ENCODE assay signal across 15 cellular contexts in genomic region chr12:53198470-53199110, GRCh38. TPM values are rescaled to one million over a fixed set of nuclear protein-coding genes. Genes with fewer than 3 reads are reported as not detected.
DNase-seq lines count a peak whose midpoint lies in the region; ATAC-seq, FAIRE-seq and TF ChIP-seq lines count a peak whose summit lies in the region.
"Had no signal": no experiment of that assay in that cellular context is flagged by ENCODE, and none has a peak within 500 bp of the region (broad histone marks: within the 10 kb centered on the region; RNA-seq: fewer than 3 reads in every experiment).

No MANE protein-coding gene starts in this region.

- H3K36me3 ChIP-seq in IMR-90 (ENCODE audit: control insufficient read depth, insufficient read depth, low read length), result no peaks in the 10 kb centered on the region
- H3K36me3 ChIP-seq in effector memory CD4-positive, alpha-beta T cell (ENCODE audit: control insufficient read depth, insufficient read depth, low read length), result peaks cover 50% of the 10 kb centered on the region
- no peaks in the 10 kb centered on the region for H3K36me3 ChIP-seq in kidney (ENCODE audit: control insufficient read depth in 1 of 2, insufficient read depth in 2 of 2, low read length in 2 of 2)
- no peaks in the 10 kb centered on the region for H3K36me3 ChIP-seq in ovary

- intact Hi-C loops in IMR-90 (cut with micrococcal nuclease), result no loop called here
- intact Hi-C loops in activated B cell treated with CpG ODN at 0.5 μM for 24 hours (cut with micrococcal nuclease), result no loop called here
- intact Hi-C loops in left cardiac atrium (cut with DNase I), result loop anchor here (5.0 kb wide), 2 partner anchors 41 to 131 kb away; no protein-coding TSS in a partner anchor
- intact Hi-C loops in kidney (cut with DNase I), result loop anchor here (10.0 kb wide), 1 partner anchor 134 kb away; no protein-coding TSS in a partner anchor
- intact Hi-C loops in ovary (cut with DNase I), result loop anchor here (5.0 kb wide), 3 partner anchors 36 to 131 kb away; no protein-coding TSS in a partner anchor

- H3K4me2 ChIP-seq in IMR-90 (ENCODE audit: low read depth, low read length), result no peak overlapping the region

- peaks cover 61% of the 10 kb centered on the region for H3K4me1 Mint-ChIP-seq in activated B cell treated with CpG ODN at 0.5 μM for 24 hours
- H3K4me1 Mint-ChIP-seq: endodermal cell had no signal

- no peak for FAIRE-seq in kidney (lab: Jason Lieb, UNC)

- CTCF ChIA-PET in IMR-90 (lab: Yijun Ruan, JAX) (interaction anchor here (1.4 to 2.0 kb wide), 4 partner anchors 9 to 149 kb away, joined by 4 to 16 read pairs (median 8); no protein-coding TSS in a partner anchor), activated B cell treated with CpG ODN at 0.5 μM for 24 hours (lab: Charles Lee) (interaction anchor here (0.6 to 3.3 kb wide), 14 partner anchors 8 to 310 kb away, joined by 3 to 65 read pairs (median 7); partner anchors contain the start of genes CSAD and ZNF740)

- peak overlapping the region; percentile 8; the same call in 1 of the 2 replicates for H2AK5ac ChIP-seq in IMR-90 (ENCODE audit: low read depth, low read length)

- no peak overlapping the region for H3K27ac ChIP-seq in IMR-90 (ENCODE audit: insufficient read depth, low read length)
- peak overlapping the region; percentile 63 for H3K27ac ChIP-seq in effector memory CD4-positive, alpha-beta T cell (ENCODE audit: insufficient read depth, low read length, poor library complexity, severe bottlenecking)
- no peak overlapping the region for H3K27ac ChIP-seq in kidney (ENCODE audit: low read depth in 2 of 2, low read length in 2 of 2)
- H3K27ac ChIP-seq in ovary, result no peak overlapping the region
- H3K27ac ChIP-seq: 22Rv1 had no signal

- 0 out of 2 replicates have a peak, but pooled peaks cover 4% of the 10 kb centered on the region for H3K9me1 ChIP-seq in IMR-90 (ENCODE audit: insufficient read depth, low read length)

- H3K4me3 ChIP-seq in IMR-90 (ENCODE audit: insufficient read depth, low read depth, low read length) (no peak overlapping the region), kidney (ENCODE audit: low read length in 2 of 2) (no peak overlapping the region), ovary (no peak overlapping the region)
- peak overlapping the region; percentile 19 for H3K4me3 ChIP-seq in effector memory CD4-positive, alpha-beta T cell (ENCODE audit: insufficient read depth, low read depth, low read length, poor library complexity, severe bottlenecking)

- H4K91ac ChIP-seq in IMR-90 (ENCODE audit: insufficient read depth, low read depth, low read length), result no peak overlapping the region

- 88% methylated on average over 4 of the region's 6 CpGs; no CpG with 5 or more reads in 1 of the 2 experiments for WGBS in IMR-90 (ENCODE audit: extremely low coverage in 2 of 2, insufficient read length in 1 of 2), 2 experiments
- WGBS in ovary, 3 donors, result 93 to 95% (median 93%) methylated on average over 6 of the region's 6 CpGs

- H3K4me1 ChIP-seq in IMR-90 (ENCODE audit: control insufficient read depth, insufficient read depth, low read length) (no peaks in the 10 kb centered on the region), kidney (ENCODE audit: control insufficient read depth in 1 of 2, insufficient read depth in 1 of 2, low read depth in 1 of 2, low read length in 2 of 2) (peaks cover 11 to 14% of the 10 kb centered on the region in 2 donors), ovary (ENCODE audit: insufficient read depth) (peaks cover 9% of the 10 kb centered on the region)
- H3K4me1 ChIP-seq in effector memory CD4-positive, alpha-beta T cell (ENCODE audit: control insufficient read depth, insufficient read depth, low read length, poor library complexity, severe bottlenecking), result peaks cover 45% of the 10 kb centered on the region

- peaks cover 2% of the 10 kb centered on the region; the same call in 1 of the 2 replicates for H3K27me3 ChIP-seq in IMR-90 (ENCODE audit: control insufficient read depth, insufficient read depth, low read length)
- no peaks in the 10 kb centered on the region for H3K27me3 ChIP-seq in effector memory CD4-positive, alpha-beta T cell (replicated peaks; ENCODE audit: control insufficient read depth, insufficient read depth, low read length, poor library complexity, severe bottlenecking)
- no peaks in the 10 kb centered on the region for H3K27me3 ChIP-seq in ovary

- H3K9ac ChIP-seq in IMR-90 (ENCODE audit: low read depth, low read length) (no peak overlapping the region), kidney (ENCODE audit: low read length in 2 of 2) (no peak overlapping the region)

- no peak overlapping the region for H3K56ac ChIP-seq in IMR-90 (ENCODE audit: extremely low read depth, insufficient read depth, low read length)

- peak overlapping the region; percentile 83 for H3K27ac Mint-ChIP-seq in activated B cell treated with CpG ODN at 0.5 μM for 24 hours
- H3K27ac Mint-ChIP-seq: endodermal cell had no signal

- POLR2A ChIA-PET in IMR-90 (lab: Charles Lee; ENCODE audit: unreplicated experiment) (no interaction called here), activated B cell treated with CpG ODN at 0.5 μM for 24 hours (lab: Charles Lee) (interaction anchor here (0.6 to 6.1 kb wide), 14 partner anchors 9 to 182 kb away, joined by 3 to 66 read pairs (median 3); partner anchors contain the start of genes AAAS, CSAD, ITGB7 and MYG1)

- H3K36me3 Mint-ChIP-seq in activated B cell treated with CpG ODN at 0.5 μM for 24 hours (ENCODE audit: low read depth), result peaks cover 57% of the 10 kb centered on the region

- H3K4ac ChIP-seq in IMR-90 (ENCODE audit: low read depth, low read length), result 0 out of 2 replicates have a peak overlapping the region, but pooled peaks have one; percentile 29

- H3K4me3 Mint-ChIP-seq in activated B cell treated with CpG ODN at 0.5 μM for 24 hours, result peak overlapping the region; percentile 73

- H2AFZ ChIP-seq in IMR-90 (replicated peaks; ENCODE audit: low read length, poor library complexity), result no peak overlapping the region

- H2AK9ac ChIP-seq in IMR-90 (replicated peaks; ENCODE audit: low read depth, low read length, poor library complexity), result no peak overlapping the region

- no peaks in the 10 kb centered on the region for H3K9me3 ChIP-seq in IMR-90 (ENCODE audit: control insufficient read depth, insufficient read depth, low read length)
- H3K9me3 ChIP-seq in effector memory CD4-positive, alpha-beta T cell (ENCODE audit: control insufficient read depth, low read length), result no peaks in the 10 kb centered on the region
- H3K9me3 ChIP-seq in kidney (ENCODE audit: control insufficient read depth in 1 of 2, low read length in 2 of 2), result no peaks in the 10 kb centered on the region
- H3K9me3 ChIP-seq in ovary, result no peaks in the 10 kb centered on the region

- H2BK20ac ChIP-seq in IMR-90 (ENCODE audit: low read depth, low read length), result no peak overlapping the region

- no peak overlapping the region for H4K5ac ChIP-seq in IMR-90 (ENCODE audit: low read depth, low read length)

- DNase-seq in DMS53 (lab: John Stamatoyannopoulos, UW) (peak; percentile 65), DMS53 treated with DMSO at 0.1 percent for 48 hours (lab: John Stamatoyannopoulos, UW; ENCODE audit: unreplicated experiment) (no peak), IMR-90 (no peak), activated B cell treated with CpG ODN at 0.5 μM for 24 hours (no peak), left cardiac atrium (no peak), kidney (no peak), ovary (no peak)
- DNase-seq in effector memory CD4-positive, alpha-beta T cell, result no peak
- DNase-seq: COR-L47, endodermal cell, foreskin melanocyte, NCI-H2029 treated with DMSO at 0.1 percent for 48 hours, SHP77 treated with DMSO at 0.1 percent for 48 hours had no signal

- dilution Hi-C loops in IMR-90 (cut with HindIII; ENCODE audit: low sequenced_read_pairs, unreplicated experiment), result no loop called here

- no peak overlapping the region for H2BK120ac ChIP-seq in IMR-90 (ENCODE audit: low read depth, low read length)

- no peak overlapping the region for H3K14ac ChIP-seq in IMR-90 (replicated peaks; ENCODE audit: low read depth, low read length)

- TF ChIP-seq CTCF in IMR-90 (conservative IDR thresholded peaks at IDR 0.05; ENCODE audit: low read depth, low read length), result no peak
- no peak for TF ChIP-seq CTCF in activated B cell treated with CpG ODN at 0.5 μM for 24 hours (IDR thresholded peaks at IDR 0.05)
- TF ChIP-seq CTCF in kidney (IDR thresholded peaks at IDR 0.05; ENCODE audit: borderline replicate concordance, extremely low read depth, insufficient read depth), result no peak
- no peak for TF ChIP-seq CTCF in ovary (IDR thresholded peaks at IDR 0.05)

- TF ChIP-seq RAD21 in IMR-90 (IDR thresholded peaks at IDR 0.05; ENCODE audit: low read length), result no peak

- in situ Hi-C loops in IMR-90 (cut with MboI; ENCODE audit: low sequenced_read_pairs), result no loop called here

- TF ChIP-seq EP300 in ovary (IDR thresholded peaks at IDR 0.05), result no peak

- ATAC-seq in IMR-90 (ENCODE audit: low read depth), result no peak
- no peak for ATAC-seq in activated B cell treated with CpG ODN at 0.5 μM for 24 hours (ENCODE audit: low read depth)
- ATAC-seq in left cardiac atrium, result no peak

- H2BK15ac ChIP-seq in IMR-90 (ENCODE audit: low read depth, low read length), result no peak overlapping the region

- no peak overlapping the region for H2BK5ac ChIP-seq in IMR-90 (ENCODE audit: low read depth, low read length, poor library complexity, severe bottlenecking)

- H3K9me3 Mint-ChIP-seq in activated B cell treated with CpG ODN at 0.5 μM for 24 hours, result no peaks in the 10 kb centered on the region
- H3K9me3 Mint-ChIP-seq: endodermal cell had no signal

- no peak overlapping the region for H4K8ac ChIP-seq in IMR-90 (ENCODE audit: low read depth in 2 of 2, low read length in 2 of 2)

- H4K20me1 ChIP-seq in IMR-90 (ENCODE audit: insufficient read depth, low read length), result no peaks in the 10 kb centered on the region

- no peak overlapping the region for H3K23ac ChIP-seq in IMR-90 (ENCODE audit: low read depth, low read length)

- no peaks in the 10 kb centered on the region for H3K27me3 Mint-ChIP-seq in activated B cell treated with CpG ODN at 0.5 μM for 24 hours

- H3K18ac ChIP-seq in IMR-90 (ENCODE audit: low read depth, low read length), result no peak overlapping the region

- no peak for TF ChIP-seq POLR2A in IMR-90 (IDR thresholded peaks at IDR 0.05; ENCODE audit: low read depth, low read length)
- TF ChIP-seq POLR2A in ovary (IDR thresholded peaks at IDR 0.05), result no peak

- BruUV-seq in IMR-90 (replicated peaks; lab: Mats Ljungman, UMichigan), result no TSS peak

- H3K79me1 ChIP-seq in IMR-90 (ENCODE audit: low read depth in 1 of 2, low read length in 2 of 2), result no peaks in the 10 kb centered on the region

RNA-seq across cellular contexts. Expression of gene ITGB7, which starts 8.5 kb away (rescaled TPM):
- total RNA-seq in IMR-90 (2012; rRNA removed) (under 0.01 and 0.18 TPM in 2 replicates), activated B cell treated with CpG ODN at 0.5 μM for 24 hours (137 and 139 TPM in 2 replicates), left cardiac atrium (1 to 10 TPM in 1 of 2 donors, under 1 TPM in 1; 0.81 to 2.1 TPM), kidney (14.5 TPM), ovary (1 to 10 TPM in 6 of 7 donors, under 1 TPM in 1; 0.96 to 2.9 (median 1.7) TPM)
- polyA plus RNA-seq in IMR-90 (2012; rRNA removed) (0.44 and 0.60 TPM in 2 replicates), kidney (ENCODE audit: insufficient read depth, low read depth, low replicate concordance) (11.0 TPM), ovary (1 to 10 TPM in 1 of 2 donors, under 1 TPM in 1; 0.45 to 3.1 TPM)
- 0.11 and 0.23 TPM in 2 replicates for polyA plus RNA-seq in IMR-90 (2012; cell fraction: cytosol; rRNA removed)
- 2.5 and 4.3 TPM in 2 replicates for polyA plus RNA-seq in IMR-90 (2012; cell fraction: nucleus; rRNA removed; ENCODE audit: low replicate concordance)
- total RNA-seq: lung microvascular endothelial cell had no signal

RNA-seq across cellular contexts. Expression of gene CSAD, which starts 17.9 kb away (rescaled TPM):
- total RNA-seq in IMR-90 (2012; rRNA removed), result 5.0 and 5.4 TPM in 2 replicates
- 39.8 and 45.6 TPM in 2 replicates for polyA plus RNA-seq in IMR-90 (2012; rRNA removed)
- 8.8 and 9.9 TPM in 2 replicates for polyA plus RNA-seq in IMR-90 (2012; cell fraction: cytosol; rRNA removed)
- 572 and 670 TPM in 2 replicates for polyA plus RNA-seq in IMR-90 (2012; cell fraction: nucleus; rRNA removed; ENCODE audit: low replicate concordance)
- 25.7 and 34.6 TPM in 2 replicates for total RNA-seq in activated B cell treated with CpG ODN at 0.5 μM for 24 hours
- total RNA-seq in left cardiac atrium, result 10 to 100 TPM; 16.8 to 19.7 TPM
- total RNA-seq in kidney, result 39.1 TPM
- 24.0 TPM for polyA plus RNA-seq in kidney (ENCODE audit: insufficient read depth, low read depth, low replicate concordance)
- 10 to 100 TPM; 24.4 to 36.0 (median 28.0) TPM for total RNA-seq in ovary
- polyA plus RNA-seq in ovary, result 10 to 100 TPM; 19.8 to 29.5 TPM

RNA-seq across cellular contexts. Expression of gene ZNF740, which starts 18.1 kb away (rescaled TPM):
- total RNA-seq in IMR-90 (2012; rRNA removed) (11.7 and 13.1 TPM in 2 replicates), activated B cell treated with CpG ODN at 0.5 μM for 24 hours (64.4 and 67.2 TPM in 2 replicates), left cardiac atrium (10 to 100 TPM; 19.0 to 20.0 TPM), kidney (58.3 TPM), ovary (10 to 100 TPM in 6 of 7 donors, 1 to 10 TPM in 1; 9.7 to 56.9 (median 46.4) TPM)
- polyA plus RNA-seq in IMR-90 (2012; rRNA removed) (7.0 and 14.0 TPM in 2 replicates), kidney (ENCODE audit: insufficient read depth, low read depth, low replicate concordance) (11.1 TPM), ovary (10 to 100 TPM; 14.6 to 23.6 TPM)
- 3.0 and 3.9 TPM in 2 replicates for polyA plus RNA-seq in IMR-90 (2012; cell fraction: cytosol; rRNA removed)
- polyA plus RNA-seq in IMR-90 (2012; cell fraction: nucleus; rRNA removed; ENCODE audit: low replicate concordance), result 13.8 and 55.4 TPM in 2 replicates

RNA-seq across cellular contexts. Expression of gene RARG, which starts 33.4 kb away (rescaled TPM):
- total RNA-seq in IMR-90 (2012; rRNA removed), result 7.5 and 7.9 TPM in 2 replicates
- 28.6 and 30.9 TPM in 2 replicates for polyA plus RNA-seq in IMR-90 (2012; rRNA removed)
- polyA plus RNA-seq in IMR-90 (2012; cell fraction: cytosol; rRNA removed), result 19.9 and 30.7 TPM in 2 replicates
- polyA plus RNA-seq in IMR-90 (2012; cell fraction: nucleus; rRNA removed; ENCODE audit: low replicate concordance), result 50.8 and 62.0 TPM in 2 replicates
- total RNA-seq in activated B cell treated with CpG ODN at 0.5 μM for 24 hours, result 5.5 and 7.5 TPM in 2 replicates
- total RNA-seq in left cardiac atrium, result 10 to 100 TPM; 13.5 to 24.1 TPM
- 34.1 TPM for total RNA-seq in kidney
- polyA plus RNA-seq in kidney (ENCODE audit: insufficient read depth, low read depth, low replicate concordance), result 13.2 TPM
- total RNA-seq in ovary, result 10 to 100 TPM in 6 of 7 donors, 1 to 10 TPM in 1; 8.7 to 37.0 (median 31.7) TPM
- 10 to 100 TPM; 18.8 to 22.0 TPM for polyA plus RNA-seq in ovary

Comparison
In these comparisons a context has a peak if more than half of its experiments do, and no peak if none do; other contexts are left out.
1. intact Hi-C loops: an anchor here in left cardiac atrium (5.0 kb wide), kidney (10.0 kb wide) and ovary (5.0 kb wide); none called in IMR-90 and activated B cell treated with CpG ODN at 0.5 μM for 24 hours.